In genomic region chr16:88628512-88628974, GRCh38 we compare ENCODE assay signal across 8 cellular contexts. TPM values are rescaled to one million over a fixed set of nuclear protein-coding genes. Genes with fewer than 3 reads are reported as not detected.
DNase-seq lines count a peak whose midpoint lies in the region; ATAC-seq and TF ChIP-seq lines count a peak whose summit lies in the region.
"Had no signal": no experiment of that assay in that cellular context is flagged by ENCODE, and none has a peak within 500 bp of the region (broad histone marks: within the 10 kb centered on the region; RNA-seq: fewer than 3 reads in every experiment).

No MANE protein-coding gene starts in this region.

- no peak overlapping the region for H3K4me3 Mint-ChIP-seq in nephron progenitor cell
- no peak overlapping the region for H3K4me3 Mint-ChIP-seq in activated T-cell treated with anti-CD3 and anti-CD28 coated beads, Interleukin-2, amount 50 U/mL, for 4 hours
- H3K4me3 Mint-ChIP-seq: mesothelial cell of epicardium had no signal

- DNase-seq in G401 (ENCODE audit: low spot score) (peak; percentile 29), ecto neural progenitor cell (ENCODE audit: low spot score) (peak; percentile 75), nephron progenitor cell (peak; percentile 45)
- no peak for DNase-seq in activated T-cell treated with anti-CD3 and anti-CD28 coated beads, Interleukin-2, amount 50 U/mL, for 4 hours

- no peaks in the 10 kb centered on the region for H3K4me1 Mint-ChIP-seq in nephron progenitor cell
- H3K4me1 Mint-ChIP-seq in activated T-cell treated with anti-CD3 and anti-CD28 coated beads, Interleukin-2, amount 50 U/mL, for 4 hours (ENCODE audit: low read depth), result peaks cover 10% of the 10 kb centered on the region
- H3K4me1 Mint-ChIP-seq: mesothelial cell of epicardium had no signal

- ATAC-seq in activated T-cell treated with anti-CD3 and anti-CD28 coated beads, Interleukin-2, amount 50 U/mL, for 4 hours, result no peak
- ATAC-seq in HG03378 (IDR thresholded peaks at IDR 0.05; ENCODE audit: unreplicated experiment), result no peak
- ATAC-seq in GM18505 (IDR thresholded peaks at IDR 0.05; ENCODE audit: unreplicated experiment), result no peak

- TF ChIP-seq POLR2A in GM18505 (IDR thresholded peaks at IDR 0.05; ENCODE audit: borderline replicate concordance, extremely low read depth, insufficient read depth, insufficient read length), result no peak

- H3K27me3 Mint-ChIP-seq in nephron progenitor cell (ENCODE audit: low read depth, poor library complexity), result peaks cover 3% of the 10 kb centered on the region
- no peaks in the 10 kb centered on the region for H3K27me3 Mint-ChIP-seq in activated T-cell treated with anti-CD3 and anti-CD28 coated beads, Interleukin-2, amount 50 U/mL, for 4 hours (ENCODE audit: low read depth)

- in situ Hi-C loops in G401 (cut with HindIII; ENCODE audit: low sequenced_read_pairs), result no loop called here

- peaks cover 35% of the 10 kb centered on the region for H3K36me3 Mint-ChIP-seq in nephron progenitor cell (ENCODE audit: low read depth)
- H3K36me3 Mint-ChIP-seq in activated T-cell treated with anti-CD3 and anti-CD28 coated beads, Interleukin-2, amount 50 U/mL, for 4 hours (ENCODE audit: insufficient read depth), result peaks cover 29% of the 10 kb centered on the region

- H3K27ac Mint-ChIP-seq in nephron progenitor cell, result no peak overlapping the region
- H3K27ac Mint-ChIP-seq: mesothelial cell of epicardium had no signal

- TF ChIP-seq CTCF in LNCAP (IDR thresholded peaks at IDR 0.05) (peak; percentile 49), nephron progenitor cell (IDR thresholded peaks at IDR 0.05) (peak; percentile 44)

- no peaks in the 10 kb centered on the region for H3K9me3 Mint-ChIP-seq in nephron progenitor cell
- no peaks in the 10 kb centered on the region for H3K9me3 Mint-ChIP-seq in activated T-cell treated with anti-CD3 and anti-CD28 coated beads, Interleukin-2, amount 50 U/mL, for 4 hours
- H3K9me3 Mint-ChIP-seq: mesothelial cell of epicardium had no signal

RNA-seq across cellular contexts. Expression of gene IL17C, which starts 9.8 kb away (rescaled TPM):
- total RNA-seq in G401 (2014; rRNA removed; shearing (Covaris generic)), result 0.43 TPM in 1 of 2 replicates, not detected in the other
- total RNA-seq in activated T-cell treated with anti-CD3 and anti-CD28 coated beads, Interleukin-2, amount 50 U/mL, for 4 hours, result not detected
- total RNA-seq: mesothelial cell of epicardium had no signal

RNA-seq across cellular contexts. Expression of gene CYBA, which starts 22.3 kb away (rescaled TPM):
- total RNA-seq in G401 (2014; rRNA removed; shearing (Covaris generic)), result 299 and 403 TPM in 2 replicates
- 100 to 1,000 TPM; 110 to 147 (median 117) TPM for total RNA-seq in activated T-cell treated with anti-CD3 and anti-CD28 coated beads, Interleukin-2, amount 50 U/mL, for 4 hours

RNA-seq across cellular contexts. Expression of gene MVD, which starts 34.3 kb away (rescaled TPM):
- 48.9 and 63.5 TPM in 2 replicates for total RNA-seq in G401 (2014; rRNA removed; shearing (Covaris generic))
- 10 to 100 TPM; 39.0 to 49.2 (median 44.4) TPM for total RNA-seq in activated T-cell treated with anti-CD3 and anti-CD28 coated beads, Interleukin-2, amount 50 U/mL, for 4 hours

RNA-seq across cellular contexts. Expression of gene SNAI3, which starts 57.8 kb away (rescaled TPM):
- 0.18 and 0.88 TPM in 2 replicates for total RNA-seq in G401 (2014; rRNA removed; shearing (Covaris generic))
- 1 to 10 TPM in 2 of 3 donors, under 1 TPM in 1; 0.90 to 1.3 (median 1.2) TPM for total RNA-seq in activated T-cell treated with anti-CD3 and anti-CD28 coated beads, Interleukin-2, amount 50 U/mL, for 4 hours

RNA-seq across cellular contexts. Expression of gene ZC3H18, which starts 58.3 kb away (rescaled TPM):
- total RNA-seq in G401 (2014; rRNA removed; shearing (Covaris generic)), result 25.8 and 48.9 TPM in 2 replicates
- 100 to 1,000 TPM; 117 to 122 (median 118) TPM for total RNA-seq in activated T-cell treated with anti-CD3 and anti-CD28 coated beads, Interleukin-2, amount 50 U/mL, for 4 hours
